Comparison of ENCODE assay signal across 9 cellular contexts in genomic region chr12:28130625-28131598, GRCh38. TPM values are rescaled to one million over a fixed set of nuclear protein-coding genes. Genes with fewer than 3 reads are reported as not detected.
DNase-seq lines count a peak whose midpoint lies in the region; ATAC-seq and TF ChIP-seq lines count a peak whose summit lies in the region.
"Had no signal": no experiment of that assay in that cellular context is flagged by ENCODE, and none has a peak within 500 bp of the region (broad histone marks: within the 10 kb centered on the region; RNA-seq: fewer than 3 reads in every experiment).

No MANE protein-coding gene starts in this region.

- H3K4me1 ChIP-seq in lung (ENCODE audit: control insufficient read depth in 2 of 2, insufficient read depth in 2 of 2, low read length in 2 of 2) = no peaks in the 10 kb centered on the region

- DNase-seq in CMK (ENCODE audit: low read depth) (peak; percentile 51), KBM-7 (peak; percentile 92), astrocyte of the spinal cord (ENCODE audit: low read depth, low spot score) (peak; percentile 99), lung (ENCODE audit: low spot score) (no peak), NCI-H446 (lab: John Stamatoyannopoulos, UW) (no peak), natural killer cell (no peak)
- DNase-seq: NK-92 treated with Interleukin-12 subunit alpha and Interleukin-12 subunit beta, amount 100 ng/mL, for 24 hours had no signal

- WGBS in lung, 2 donors = 65 to 81% methylated on average over 10 of the region's 10 CpGs

- ATAC-seq in lung (ENCODE audit: insufficient read depth, low FRiP score) (peak; percentile 69), HG03571 (IDR thresholded peaks at IDR 0.05; ENCODE audit: unreplicated experiment) (no peak), HG03045 (IDR thresholded peaks at IDR 0.05; ENCODE audit: unreplicated experiment) (no peak), natural killer cell (no peak)

- no peak for TF ChIP-seq CTCF in astrocyte of the spinal cord (IDR thresholded peaks at IDR 0.05; ENCODE audit: low read depth, low read length)
- TF ChIP-seq CTCF in lung (IDR thresholded peaks at IDR 0.05; ENCODE audit: control extremely low read depth, extremely low read depth) = no peak
- TF ChIP-seq CTCF in natural killer cell (IDR thresholded peaks at IDR 0.05) = no peak

- H3K9me3 ChIP-seq in lung (ENCODE audit: control insufficient read depth in 2 of 2, insufficient read depth in 1 of 2, low read length in 1 of 2) = no peaks in the 10 kb centered on the region

- in situ Hi-C loops in KBM-7 (cut with MboI; ENCODE audit: low pct_unique_long_range_greater_than_20kb, low sequenced_read_pairs) (no loop called here), astrocyte of the spinal cord (cut with HindIII; ENCODE audit: low sequenced_read_pairs) (no loop called here)

- H3K27ac ChIP-seq in lung (ENCODE audit: low read depth in 1 of 2, low read length in 1 of 2) = no peak overlapping the region

- no peaks in the 10 kb centered on the region for H3K36me3 ChIP-seq in lung (ENCODE audit: control insufficient read depth in 2 of 2, insufficient read depth in 2 of 2, low read length in 2 of 2)

- no peak overlapping the region for H3K4me3 ChIP-seq in astrocyte of the spinal cord (ENCODE audit: low read depth, low read length)
- H3K4me3 ChIP-seq in lung = no peak overlapping the region

- intact Hi-C loops in natural killer cell (cut with micrococcal nuclease) = no loop called here

- peaks cover 5 to 10% of the 10 kb centered on the region in 2 donors for H3K27me3 Mint-ChIP-seq in natural killer cell (ENCODE audit: low read depth in 2 of 2)

- H3K36me3 Mint-ChIP-seq in natural killer cell = no peaks in the 10 kb centered on the region

- peaks cover 0 to 2% of the 10 kb centered on the region in 2 donors for H3K9me3 Mint-ChIP-seq in natural killer cell

- H3K27ac Mint-ChIP-seq in natural killer cell = no peak overlapping the region

- H3K27me3 ChIP-seq in lung (ENCODE audit: control insufficient read depth, insufficient read depth) = no peaks in the 10 kb centered on the region

- H3K4me3 Mint-ChIP-seq in natural killer cell = no peak overlapping the region

- H3K4me1 Mint-ChIP-seq in natural killer cell = no peaks in the 10 kb centered on the region

RNA-seq across cellular contexts. Expression of gene CCDC91, which starts 59.3 kb away (rescaled TPM):
- 10 to 100 TPM; 27.2 to 41.3 TPM for total RNA-seq in lung
- 10 to 100 TPM; 13.4 to 19.3 TPM for polyA plus RNA-seq in lung
- 10 to 100 TPM; 48.8 to 65.8 (median 60.2) TPM for total RNA-seq in natural killer cell

Comparison
In these comparisons a context has a peak if more than half of its experiments do, and no peak if none do; other contexts are left out.
1. DNase-seq: peak in CMK (single experiment), KBM-7 (single experiment) and astrocyte of the spinal cord (single experiment); none in lung (single experiment), NCI-H446 (0 of 2) and natural killer cell (single experiment).